10 cellular contexts compared by ENCODE assay signal in genomic region chr14:101821528-101821927, GRCh38.
DNase-seq lines count a peak whose midpoint lies in the region; ATAC-seq and TF ChIP-seq lines count a peak whose summit lies in the region.
"Had no signal": no experiment of that assay in that cellular context is flagged by ENCODE, and none has a peak within 500 bp of the region (broad histone marks: within the 10 kb centered on the region; RNA-seq: fewer than 3 reads in every experiment).

No MANE protein-coding gene starts in this region.

- no peaks in the 10 kb centered on the region for H3K9me3 Mint-ChIP-seq in natural killer cell

- H3K4me1 ChIP-seq in IMR-90 (ENCODE audit: control insufficient read depth, insufficient read depth, low read length) (peaks cover 14% of the 10 kb centered on the region), colonic mucosa (no peaks in the 10 kb centered on the region)

- no peak overlapping the region for H3K14ac ChIP-seq in IMR-90 (replicated peaks; ENCODE audit: low read depth, low read length)

- H2BK15ac ChIP-seq in IMR-90 (ENCODE audit: low read depth, low read length) = no peak overlapping the region

- H2BK120ac ChIP-seq in IMR-90 (ENCODE audit: low read depth, low read length) = no peak overlapping the region

- intact Hi-C loops in IMR-90 (cut with micrococcal nuclease) (no loop called here), natural killer cell (cut with micrococcal nuclease) (loop anchor here (2.0 to 10.0 kb wide), 3 partner anchors 57 to 1754 kb away; partner anchors contain the start of genes EVL and HSP90AA1), colonic mucosa (cut with DNase I) (no loop called here)

- H3K4ac ChIP-seq in IMR-90 (ENCODE audit: low read depth, low read length) = no peak overlapping the region

- peaks cover 18% of the 10 kb centered on the region for H3K9me1 ChIP-seq in IMR-90 (ENCODE audit: insufficient read depth, low read length)

- H2AK9ac ChIP-seq in IMR-90 (replicated peaks; ENCODE audit: low read depth, low read length, poor library complexity) = no peak overlapping the region

- no TSS peak for BruUV-seq in IMR-90 (replicated peaks; lab: Mats Ljungman, UMichigan)

- H3K36me3 ChIP-seq in IMR-90 (ENCODE audit: control insufficient read depth, insufficient read depth, low read length) = peaks cover 3% of the 10 kb centered on the region; the same call in 1 of the 2 replicates
- no peaks in the 10 kb centered on the region; the same call in 1 of the 2 replicates for H3K36me3 ChIP-seq in MG63
- H3K36me3 ChIP-seq in colonic mucosa = no peaks in the 10 kb centered on the region
- H3K36me3 ChIP-seq: gastrocnemius medialis had no signal

- TF ChIP-seq RAD21 in IMR-90 (IDR thresholded peaks at IDR 0.05; ENCODE audit: low read length) = no peak

- H4K5ac ChIP-seq in IMR-90 (ENCODE audit: low read depth, low read length) = no peak overlapping the region

- no peak overlapping the region for H2AFZ ChIP-seq in IMR-90 (replicated peaks; ENCODE audit: low read length, poor library complexity)

- H2AK5ac ChIP-seq in IMR-90 (ENCODE audit: low read depth, low read length) = no peak overlapping the region

- H3K27me3 ChIP-seq in IMR-90 (ENCODE audit: control insufficient read depth, insufficient read depth, low read length) (no peaks in the 10 kb centered on the region), MG63 (no peaks in the 10 kb centered on the region), colonic mucosa (no peaks in the 10 kb centered on the region)
- H3K27me3 ChIP-seq: gastrocnemius medialis had no signal

- no peak for TF ChIP-seq POLR2A in IMR-90 (IDR thresholded peaks at IDR 0.05; ENCODE audit: low read depth, low read length)

- H3K27me3 Mint-ChIP-seq in natural killer cell (ENCODE audit: low read depth in 2 of 2) = no peaks in the 10 kb centered on the region

- H3K4me3 ChIP-seq in IMR-90 (ENCODE audit: insufficient read depth, low read depth, low read length) = no peak overlapping the region
- H3K4me3 ChIP-seq in MG63 = no peak overlapping the region
- no peak overlapping the region for H3K4me3 ChIP-seq in colonic mucosa
- H3K4me3 ChIP-seq: gastrocnemius medialis had no signal

- H3K4me2 ChIP-seq in IMR-90 (ENCODE audit: low read depth, low read length) = no peak overlapping the region

- DNase-seq in IMR-90 = no peak
- peak in 4 of 5 experiments; percentile 33 to 90 (median 70) for DNase-seq in T-helper 2 cell
- peak; percentile 65 for DNase-seq in activated naive CD4-positive, alpha-beta T cell treated with Interleukin-2 at 50 U/mL for 16 hours
- peak; percentile 43 for DNase-seq in natural killer cell
- DNase-seq in MG63 = no peak
- DNase-seq in SIG-M5 treated with dmso at 0.1 percent for 504 hours (lab: John Stamatoyannopoulos, UW; ENCODE audit: unreplicated experiment) = no peak
- no peak for DNase-seq in colonic mucosa
- DNase-seq: cortex of kidney, gastrocnemius medialis had no signal

- no peak overlapping the region for H3K23ac ChIP-seq in IMR-90 (ENCODE audit: low read depth, low read length)

- H4K8ac ChIP-seq in IMR-90 (ENCODE audit: low read depth in 2 of 2, low read length in 2 of 2) = no peak overlapping the region

- peak overlapping the region; percentile 97 to 99 for H3K27ac Mint-ChIP-seq in natural killer cell

- H3K36me3 Mint-ChIP-seq in natural killer cell = no peaks in the 10 kb centered on the region

- peaks cover 85% of the 10 kb centered on the region in 2 donors for H3K4me1 Mint-ChIP-seq in natural killer cell

- in situ Hi-C loops in IMR-90 (cut with MboI; ENCODE audit: low sequenced_read_pairs) = no loop called here

- H4K91ac ChIP-seq in IMR-90 (ENCODE audit: insufficient read depth, low read depth, low read length) = no peak overlapping the region

- H4K20me1 ChIP-seq in IMR-90 (ENCODE audit: insufficient read depth, low read length) = peaks cover 75% of the 10 kb centered on the region

- peak overlapping the region; percentile 81 for H3K4me3 Mint-ChIP-seq in natural killer cell

- POLR2A ChIA-PET in IMR-90 (lab: Charles Lee; ENCODE audit: unreplicated experiment) = no interaction called here

- CTCF ChIA-PET in IMR-90 (lab: Yijun Ruan, JAX) = no interaction called here

- H3K56ac ChIP-seq in IMR-90 (ENCODE audit: extremely low read depth, insufficient read depth, low read length) = no peak overlapping the region

- no peak overlapping the region for H2BK5ac ChIP-seq in IMR-90 (ENCODE audit: low read depth, low read length, poor library complexity, severe bottlenecking)

- WGBS in IMR-90 (ENCODE audit: extremely low coverage in 2 of 2, insufficient read length in 1 of 2), 2 experiments = 89% methylated on average over 7 of the region's 11 CpGs; no CpG with 5 or more reads in 1 of the 2 experiments

- H3K27ac ChIP-seq in IMR-90 (ENCODE audit: insufficient read depth, low read length) (no peak overlapping the region), colonic mucosa (no peak overlapping the region)

- H3K18ac ChIP-seq in IMR-90 (ENCODE audit: low read depth, low read length) = no peak overlapping the region

- TF ChIP-seq CTCF in IMR-90 (conservative IDR thresholded peaks at IDR 0.05; ENCODE audit: low read depth, low read length) (no peak), natural killer cell (IDR thresholded peaks at IDR 0.05) (no peak), colonic mucosa (IDR thresholded peaks at IDR 0.05) (no peak)

- H3K9me3 ChIP-seq in IMR-90 (ENCODE audit: control insufficient read depth, insufficient read depth, low read length) (no peaks in the 10 kb centered on the region), MG63 (no peaks in the 10 kb centered on the region), colonic mucosa (no peaks in the 10 kb centered on the region)
- H3K9me3 ChIP-seq: gastrocnemius medialis had no signal

- H2BK20ac ChIP-seq in IMR-90 (ENCODE audit: low read depth, low read length) = no peak overlapping the region

- H3K9ac ChIP-seq in IMR-90 (ENCODE audit: low read depth, low read length) (no peak overlapping the region), colonic mucosa (ENCODE audit: low read depth in 2 of 2, low read length in 2 of 2) (no peak overlapping the region)

- dilution Hi-C loops in IMR-90 (cut with HindIII; ENCODE audit: low sequenced_read_pairs, unreplicated experiment) = no loop called here

- ATAC-seq in IMR-90 (ENCODE audit: low read depth) = no peak
- peak; percentile 12 to 36 (median 13) for ATAC-seq in natural killer cell
- no peak for ATAC-seq in HG03378 (IDR thresholded peaks at IDR 0.05; ENCODE audit: unreplicated experiment)
- ATAC-seq: gastrocnemius medialis had no signal

- peaks cover 44 to 71% of the 10 kb centered on the region in 2 experiments for H3K79me1 ChIP-seq in IMR-90 (ENCODE audit: low read depth in 1 of 2, low read length in 2 of 2)

TF ChIP-seq in IMR-90, 13 proteins besides CTCF, POLR2A, EP300 and RAD21:
- TF ChIP-seq CEBPB (IDR thresholded peaks at IDR 0.05; ENCODE audit: low read depth, low read length) = peak; percentile 54
- TF ChIP-seq FOS (IDR thresholded peaks at IDR 0.05; ENCODE audit: low read depth, low read length) = no peak

Comparison
In these comparisons a context has a peak if more than half of its experiments do, and no peak if none do; other contexts are left out.
1. ATAC-seq: peak in natural killer cell (3 of 3); none in IMR-90 (single experiment) and HG03378 (single experiment).
2. DNase-seq: peak in T-helper 2 cell (4 of 5), activated naive CD4-positive, alpha-beta T cell treated with Interleukin-2 at 50 U/mL for 16 hours (single experiment) and natural killer cell (single experiment); none in IMR-90 (single experiment), MG63 (single experiment), SIG-M5 treated with dmso at 0.1 percent for 504 hours (single experiment) and colonic mucosa (single experiment).